In genomic region chr2:26541401-26542193, GRCh38 we compare ENCODE assay signal across 21 cellular contexts.
A peak's percentile ranks its signal among the peaks of the same experiment; 100 is the strongest.
DNase-seq lines count a peak whose midpoint lies in the region; ATAC-seq, FAIRE-seq and TF ChIP-seq lines count a peak whose summit lies in the region.
"Had no signal": no experiment of that assay in that cellular context is flagged by ENCODE, and none has a peak within 500 bp of the region (broad histone marks: within the 10 kb centered on the region; RNA-seq: fewer than 3 reads in every experiment).

No MANE protein-coding gene starts in this region.

- H3K9me3 ChIP-seq in pancreas: no peaks in the 10 kb centered on the region
- H3K9me3 ChIP-seq: breast epithelium, Caco-2, left ventricle myocardium inferior had no signal

- no peaks in the 10 kb centered on the region for H3K36me3 ChIP-seq in pancreas
- H3K36me3 ChIP-seq: breast epithelium, left ventricle myocardium inferior had no signal

- intact Hi-C loops in pancreas (cut with DNase I): no loop called here

- H3K27me3 ChIP-seq in pancreas: no peaks in the 10 kb centered on the region
- H3K27me3 ChIP-seq: breast epithelium had no signal

- TF ChIP-seq CTCF in pancreas (IDR thresholded peaks at IDR 0.05): no peak

- peak; percentile 71 to 81 (median 76) for ATAC-seq in pancreas
- no peak for ATAC-seq in HG02798 (IDR thresholded peaks at IDR 0.05; ENCODE audit: poor library complexity, unreplicated experiment)
- ATAC-seq: activated CD8-positive, alpha-beta T cell treated with anti-CD3 and anti-CD28 coated beads, Interleukin-2, amount 10 ng/mL, durations not matched to agents 7 days and 5 days; activated naive CD8-positive, alpha-beta T cell treated with anti-CD3 and anti-CD28 coated beads, Interleukin-2, amount 50 U/mL, for 24 hours; activated T-cell treated with anti-CD3 and anti-CD28 coated beads, Interleukin-2, amount 50 U/mL, for 72 hours had no signal

- 31 to 39% methylated on average over 6 of the region's 6 CpGs for WGBS in pancreas, 2 donors

- H3K4me3 ChIP-seq in pancreas: no peak overlapping the region
- H3K4me3 ChIP-seq: breast epithelium, left ventricle myocardium inferior had no signal

- no peak for FAIRE-seq in pancreas (lab: Jason Lieb, UNC)

- H3K4me1 ChIP-seq in pancreas: peaks cover 0 to 5% (median 5%) of the 10 kb centered on the region in 3 donors
- H3K4me1 ChIP-seq: breast epithelium, Caco-2, left ventricle myocardium inferior, parathyroid adenoma had no signal

- DNase-seq in DMS79 treated with DMSO at 0.1 percent for 48 hours (lab: John Stamatoyannopoulos, UW) (peak; percentile 92), NCI-H187 treated with DMSO at 0.1 percent for 48 hours (lab: John Stamatoyannopoulos, UW) (peak; percentile 94), NCI-H748 treated with DMSO at 0.1 percent for 48 hours (lab: John Stamatoyannopoulos, UW) (peak; percentile 80), pancreas (no peak), Kasumi-1 (lab: John Stamatoyannopoulos, UW) (no peak), AG08396 (ENCODE audit: low spot score) (no peak)
- DNase-seq: activated B cell treated with CpG ODN at 0.5 μM for 24 hours; activated CD8-positive, alpha-beta T cell treated with anti-CD3 and anti-CD28 coated beads, Interleukin-2, amount 10 ng/mL, durations not matched to agents 7 days and 5 days; activated naive CD8-positive, alpha-beta T cell treated with anti-CD3 and anti-CD28 coated beads, Interleukin-2, amount 50 U/mL, for 24 hours; activated T-cell treated with anti-CD3 and anti-CD28 coated beads, Interleukin-2, amount 50 U/mL, for 72 hours; AML-193; Caco-2; dermis blood vessel endothelial cell; left ventricle myocardium inferior; NCI-H226; Right ventricle myocardium superior; stimulated activated CD4-positive, alpha-beta T cell treated with anti-CD3 and anti-CD28 coated beads, Interleukin-4, amount 100 ng/mL, for 1 hour; substantia nigra had no signal

- peak overlapping the region in 1 of 4 donors; percentile 12 for H3K27ac ChIP-seq in pancreas
- H3K27ac ChIP-seq: breast epithelium, left ventricle myocardium inferior, parathyroid adenoma had no signal

Comparison
In these comparisons a context has a peak if more than half of its experiments do, and no peak if none do; other contexts are left out.
1. DNase-seq: peak in DMS79 treated with DMSO at 0.1 percent for 48 hours (single experiment), NCI-H187 treated with DMSO at 0.1 percent for 48 hours (single experiment) and NCI-H748 treated with DMSO at 0.1 percent for 48 hours (single experiment); none in pancreas (0 of 6), Kasumi-1 (0 of 2) and AG08396 (single experiment).